In the genomic region with DNA sequence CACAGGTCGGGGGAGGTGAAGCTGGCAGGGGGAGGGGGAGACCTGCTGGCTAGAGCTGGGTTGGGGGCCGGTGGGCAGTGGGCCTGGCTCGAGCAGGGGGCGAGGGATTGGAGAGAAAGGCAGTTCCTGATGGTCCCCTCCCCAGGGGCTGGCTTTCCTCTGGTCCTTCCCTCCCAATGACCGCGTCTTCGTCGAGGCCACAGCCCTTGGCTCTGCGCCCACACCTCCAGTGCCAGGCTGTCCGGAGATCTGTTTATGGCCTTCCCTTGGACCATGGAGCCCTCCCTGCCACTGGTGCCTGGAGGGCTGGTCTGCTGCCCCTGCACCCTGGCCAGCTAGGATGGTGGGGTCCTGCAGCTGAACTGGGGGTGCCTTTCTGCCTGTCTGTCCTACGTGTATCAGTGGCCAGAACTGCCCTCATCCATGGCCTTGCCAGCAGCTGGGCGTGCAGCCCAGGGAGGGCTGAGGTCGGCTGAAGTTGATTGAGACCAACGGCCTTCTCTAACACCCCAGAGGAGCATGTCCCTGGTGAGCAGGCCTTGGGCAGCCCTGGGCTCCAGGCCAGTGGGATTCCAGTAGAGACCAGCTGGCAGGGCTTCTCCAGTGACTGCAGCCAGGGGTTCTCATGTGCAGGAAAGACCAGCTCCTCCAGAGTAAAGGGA, we compare ENCODE assay signal across 12 cellular contexts. TPM values are rescaled to one million over a fixed set of nuclear protein-coding genes. Genes with fewer than 3 reads are reported as not detected.
DNase-seq lines count a peak whose midpoint lies in the region; ATAC-seq and TF ChIP-seq lines count a peak whose summit lies in the region.
"Had no signal": no experiment of that assay in that cellular context is flagged by ENCODE, and none has a peak within 500 bp of the region (broad histone marks: within the 10 kb centered on the region; RNA-seq: fewer than 3 reads in every experiment).

No MANE protein-coding gene starts in this region.

- peaks cover 42 to 43% of the 10 kb centered on the region in 2 donors for H3K4me1 Mint-ChIP-seq in effector memory CD8-positive, alpha-beta T cell (ENCODE audit: low read depth in 2 of 2)

- POLR2A ChIA-PET in OCI-LY7 (lab: Charles Lee): interaction anchor here (0.9 to 1.2 kb wide), 2 partner anchors 12 to 57 kb away, joined by 3 to 4 read pairs; a partner anchor contains a TSS

- peaks cover 3% of the 10 kb centered on the region for H3K36me3 Mint-ChIP-seq in effector memory CD8-positive, alpha-beta T cell (ENCODE audit: insufficient read depth)
- H3K36me3 Mint-ChIP-seq: WTC11 had no signal

- H3K36me3 ChIP-seq in OCI-LY7 (ENCODE audit: insufficient read depth, low read length) (peaks cover 31% of the 10 kb centered on the region), left lung (peaks cover 0 to 52% of the 10 kb centered on the region in 2 donors), testis (ENCODE audit: low read depth, missing control alignments) (no peaks in the 10 kb centered on the region)

- H2AFZ ChIP-seq in OCI-LY7 (ENCODE audit: low read length): no peak overlapping the region

- TF ChIP-seq CTCF in OCI-LY7 (conservative IDR thresholded peaks at IDR 0.05; ENCODE audit: low read length): no peak
- TF ChIP-seq CTCF in left lung (IDR thresholded peaks at IDR 0.05): no peak
- no peak for TF ChIP-seq CTCF in testis (IDR thresholded peaks at IDR 0.05)

- H4K20me1 ChIP-seq in OCI-LY7 (ENCODE audit: insufficient read depth, low read length): no peaks in the 10 kb centered on the region

- DNase-seq in OCI-LY7 (ENCODE audit: low spot score): no peak
- DNase-seq in effector memory CD8-positive, alpha-beta T cell: no peak
- no peak for DNase-seq in left lung
- peak; percentile 73 for DNase-seq in testis
- no peak for DNase-seq in NCI-H1105 (lab: John Stamatoyannopoulos, UW)
- DNase-seq in NCI-H345 treated with DMSO at 0.1 percent for 48 hours (lab: John Stamatoyannopoulos, UW; ENCODE audit: unreplicated experiment): no peak
- no peak for DNase-seq in NCI-H2227 treated with DMSO at 0.1 percent for 48 hours (lab: John Stamatoyannopoulos, UW)
- DNase-seq: activated naive CD8-positive, alpha-beta T cell treated with anti-CD3 and anti-CD28 coated beads, Interleukin-2, amount 10 ng/mL, durations not matched to agents 7 days and 5 days; Caco-2; MV-4-11 had no signal

- no peak overlapping the region for H3K4me3 Mint-ChIP-seq in effector memory CD8-positive, alpha-beta T cell
- H3K4me3 Mint-ChIP-seq: activated naive CD8-positive, alpha-beta T cell treated with anti-CD3 and anti-CD28 coated beads, Interleukin-2, amount 10 ng/mL, durations not matched to agents 7 days and 5 days; stimulated activated naive CD8-positive, alpha-beta T cell treated with anti-CD3 and anti-CD28 coated beads, Interleukin-15, Interleukin-2, amounts not matched to agents 100 ng/mL and 50 ng/mL, for 24 hours; WTC11 had no signal

- CTCF ChIA-PET in OCI-LY7 (lab: Charles Lee; ENCODE audit: unreplicated experiment): no interaction called here

- H3K27me3 Mint-ChIP-seq in effector memory CD8-positive, alpha-beta T cell: no peaks in the 10 kb centered on the region
- H3K27me3 Mint-ChIP-seq: activated naive CD8-positive, alpha-beta T cell treated with anti-CD3 and anti-CD28 coated beads, Interleukin-2, amount 10 ng/mL, durations not matched to agents 7 days and 5 days; stimulated activated naive CD8-positive, alpha-beta T cell treated with anti-CD3 and anti-CD28 coated beads, Interleukin-15, Interleukin-2, amounts not matched to agents 100 ng/mL and 50 ng/mL, for 24 hours had no signal

- H3K4me3 ChIP-seq in OCI-LY7 (ENCODE audit: low read depth, low read length, poor library complexity, severe bottlenecking): no peak overlapping the region
- no peak overlapping the region for H3K4me3 ChIP-seq in left lung
- no peak overlapping the region for H3K4me3 ChIP-seq in testis

- H3K9me3 Mint-ChIP-seq in effector memory CD8-positive, alpha-beta T cell: no peaks in the 10 kb centered on the region
- H3K9me3 Mint-ChIP-seq: activated naive CD8-positive, alpha-beta T cell treated with anti-CD3 and anti-CD28 coated beads, Interleukin-2, amount 10 ng/mL, durations not matched to agents 7 days and 5 days; stimulated activated naive CD8-positive, alpha-beta T cell treated with anti-CD3 and anti-CD28 coated beads, Interleukin-15, Interleukin-2, amounts not matched to agents 100 ng/mL and 50 ng/mL, for 24 hours; WTC11 had no signal

- WGBS in testis, 2 donors: 49 to 84% methylated on average over 5 to 14 of the region's 14 CpGs

- ATAC-seq in effector memory CD8-positive, alpha-beta T cell (replicated peaks): no peak
- ATAC-seq in left lung: peak; percentile 8

- no peak for TF ChIP-seq POLR2A in testis (IDR thresholded peaks at IDR 0.05)

- H3K9me2 ChIP-seq in OCI-LY7 (ENCODE audit: insufficient read depth, low read length): no peaks in the 10 kb centered on the region

- H3K4me2 ChIP-seq in OCI-LY7 (ENCODE audit: low read length): peak overlapping the region; percentile 52

- intact Hi-C loops in OCI-LY7 (cut with micrococcal nuclease; ENCODE audit: unreplicated experiment) (no loop called here), left lung (cut with DNase I) (no loop called here), testis (cut with DNase I; ENCODE audit: low total_unique reads) (no loop called here)

- H3K27me3 ChIP-seq in left lung (no peaks in the 10 kb centered on the region), testis (no peaks in the 10 kb centered on the region)

- peaks cover 47% of the 10 kb centered on the region for H3K4me1 ChIP-seq in OCI-LY7 (ENCODE audit: insufficient read depth, low read length, poor library complexity, severe bottlenecking)
- peaks cover 0 to 30% of the 10 kb centered on the region in 2 donors for H3K4me1 ChIP-seq in left lung
- H3K4me1 ChIP-seq in testis: peaks cover 10% of the 10 kb centered on the region
- H3K4me1 ChIP-seq: Caco-2 had no signal

- BruUV-seq in OCI-LY7 (replicated peaks; lab: Mats Ljungman, UMichigan): no TSS peak

- H3K79me2 ChIP-seq in OCI-LY7 (ENCODE audit: insufficient read depth, low read depth, low read length): no peaks in the 10 kb centered on the region

- peak overlapping the region; percentile 52 to 82 for H3K27ac Mint-ChIP-seq in effector memory CD8-positive, alpha-beta T cell
- H3K27ac Mint-ChIP-seq: activated naive CD8-positive, alpha-beta T cell treated with anti-CD3 and anti-CD28 coated beads, Interleukin-2, amount 10 ng/mL, durations not matched to agents 7 days and 5 days; stimulated activated naive CD8-positive, alpha-beta T cell treated with anti-CD3 and anti-CD28 coated beads, Interleukin-15, Interleukin-2, amounts not matched to agents 100 ng/mL and 50 ng/mL, for 24 hours; WTC11 had no signal

- H3K9me3 ChIP-seq in OCI-LY7 (ENCODE audit: low read length) (peaks cover 11% of the 10 kb centered on the region), left lung (no peaks in the 10 kb centered on the region), testis (no peaks in the 10 kb centered on the region)
- H3K9me3 ChIP-seq: Caco-2 had no signal

- H3K27ac ChIP-seq in OCI-LY7 (ENCODE audit: low read depth, low read length, poor library complexity, severe bottlenecking) (peak overlapping the region; percentile 90), left lung (no peak overlapping the region), testis (no peak overlapping the region)

RNA-seq across cellular contexts. Expression of a gene that starts 12.3 kb away (rescaled TPM):
- 12.3 and 18.3 TPM in 2 replicates for total RNA-seq in OCI-LY7 (2014; rRNA removed; shearing (Covaris generic))
- 23.3 and 25.0 TPM in 2 replicates for total RNA-seq in OCI-LY7 (2022)
- total RNA-seq in left lung: 10 to 100 TPM; 45.9 to 47.2 TPM
- 10 to 100 TPM; 13.5 to 21.5 TPM for total RNA-seq in testis
- 19.0 TPM for polyA plus RNA-seq in testis (ENCODE audit: insufficient read depth, low read depth, low replicate concordance)

RNA-seq across cellular contexts. Expression of a gene that starts 16.6 kb away (rescaled TPM):
- total RNA-seq in OCI-LY7 (2014; rRNA removed; shearing (Covaris generic)): 1.8 and 2.9 TPM in 2 replicates
- 3.8 and 3.9 TPM in 2 replicates for total RNA-seq in OCI-LY7 (2022)
- total RNA-seq in left lung: 10 to 100 TPM; 18.2 to 22.4 TPM
- 10 to 100 TPM; 43.2 to 57.7 TPM for total RNA-seq in testis
- 21.1 TPM for polyA plus RNA-seq in testis (ENCODE audit: insufficient read depth, low read depth, low replicate concordance)

RNA-seq across cellular contexts. Expression of a gene that starts 46.9 kb away (rescaled TPM):
- 49.5 and 53.4 TPM in 2 replicates for total RNA-seq in OCI-LY7 (2014; rRNA removed; shearing (Covaris generic))
- total RNA-seq in OCI-LY7 (2022): 68.2 and 75.6 TPM in 2 replicates
- 10 to 100 TPM; 28.9 to 34.9 TPM for total RNA-seq in left lung
- total RNA-seq in testis: 10 to 100 TPM; 64.8 to 83.7 TPM
- 44.4 TPM for polyA plus RNA-seq in testis (ENCODE audit: insufficient read depth, low read depth, low replicate concordance)
